ENCODE assay signal across 10 cellular contexts in genomic region chr3:66452247-66453040, GRCh38. TPM values are rescaled to one million over a fixed set of nuclear protein-coding genes. Genes with fewer than 3 reads are reported as not detected.
DNase-seq lines count a peak whose midpoint lies in the region; ATAC-seq lines count a peak whose summit lies in the region.
"Had no signal": no experiment of that assay in that cellular context is flagged by ENCODE, and none has a peak within 500 bp of the region (broad histone marks: within the 10 kb centered on the region; RNA-seq: fewer than 3 reads in every experiment).

No MANE protein-coding gene starts in this region.

- H3K4me1 ChIP-seq in Karpas-422 (ENCODE audit: low read length) (peaks cover 97% of the 10 kb centered on the region), right cardiac atrium (ENCODE audit: control insufficient read depth, insufficient read depth, low read length) (peaks cover 35% of the 10 kb centered on the region), stomach smooth muscle (ENCODE audit: control insufficient read depth, insufficient read depth, low read length) (peaks cover 92% of the 10 kb centered on the region)

- H3K36me3 Mint-ChIP-seq in activated T-helper 17 cell treated with anti-CD3 and anti-CD28 coated beads, Interleukin-2, amount 50 U/mL, for 72 hours (ENCODE audit: low read depth) = peaks cover 99% of the 10 kb centered on the region

- no peak for DNase-seq in Karpas-422
- DNase-seq in right cardiac atrium = peak in 2 of 3 donors; percentile 74 to 79
- DNase-seq in NCI-H2029 treated with DMSO at 0.1 percent for 48 hours (lab: John Stamatoyannopoulos, UW) = no peak
- no peak for DNase-seq in T-helper 2 cell
- DNase-seq: CD4-positive, alpha-beta memory T cell; PC-9 had no signal

- no peaks in the 10 kb centered on the region for H3K9me3 Mint-ChIP-seq in activated T-helper 17 cell treated with anti-CD3 and anti-CD28 coated beads, Interleukin-2, amount 50 U/mL, for 72 hours
- H3K9me3 Mint-ChIP-seq: CD4-positive, alpha-beta memory T cell had no signal

- peaks cover 62% of the 10 kb centered on the region for H3K79me2 ChIP-seq in Karpas-422 (ENCODE audit: low read length)

- H3K36me3 ChIP-seq in Karpas-422 (ENCODE audit: insufficient read depth, low read length) = peaks cover 4% of the 10 kb centered on the region; the same call in 1 of the 2 replicates
- H3K36me3 ChIP-seq in stomach smooth muscle (ENCODE audit: control insufficient read depth in 2 of 2, insufficient read depth in 2 of 2, low read length in 2 of 2) = peaks cover 2 to 4% of the 10 kb centered on the region in 2 donors

- peak overlapping the region; percentile 42 for H3K4me2 ChIP-seq in Karpas-422 (ENCODE audit: low read depth, low read length, poor library complexity, severe bottlenecking)
- H3K4me2 ChIP-seq: PC-9 had no signal

- no peak for ATAC-seq in activated T-helper 17 cell treated with anti-CD3 and anti-CD28 coated beads, Interleukin-2, amount 50 U/mL, for 72 hours (replicated peaks)
- ATAC-seq in right cardiac atrium (peak; percentile 30 to 31), GM21381 (IDR thresholded peaks at IDR 0.05; ENCODE audit: unreplicated experiment) (no peak), GM21447 (IDR thresholded peaks at IDR 0.05; ENCODE audit: unreplicated experiment) (no peak)

- no peaks in the 10 kb centered on the region for H3K27me3 Mint-ChIP-seq in activated T-helper 17 cell treated with anti-CD3 and anti-CD28 coated beads, Interleukin-2, amount 50 U/mL, for 72 hours
- H3K27me3 Mint-ChIP-seq: CD4-positive, alpha-beta memory T cell had no signal

- H3K27ac ChIP-seq in Karpas-422 (ENCODE audit: low read length) (peak overlapping the region; percentile 89), right cardiac atrium (ENCODE audit: low read length) (no peak overlapping the region), stomach smooth muscle (ENCODE audit: low read length) (peak overlapping the region; percentile 82)
- H3K27ac ChIP-seq: PC-9 had no signal

- H3K27ac Mint-ChIP-seq in activated T-helper 17 cell treated with anti-CD3 and anti-CD28 coated beads, Interleukin-2, amount 50 U/mL, for 72 hours = peak overlapping the region; percentile 80

- H2AFZ ChIP-seq in Karpas-422 (ENCODE audit: low read length) = no peak overlapping the region
- H2AFZ ChIP-seq: PC-9 had no signal

- H3K27me3 ChIP-seq in Karpas-422 (ENCODE audit: low read length) = no peaks in the 10 kb centered on the region
- no peaks in the 10 kb centered on the region for H3K27me3 ChIP-seq in right cardiac atrium (ENCODE audit: control insufficient read depth, insufficient read depth)
- H3K27me3 ChIP-seq in stomach smooth muscle (ENCODE audit: control insufficient read depth in 1 of 2, insufficient read depth in 2 of 2, low read length in 2 of 2) = no peaks in the 10 kb centered on the region

- H3K9me3 ChIP-seq in Karpas-422 (ENCODE audit: low read length) = no peaks in the 10 kb centered on the region
- H3K9me3 ChIP-seq in right cardiac atrium (ENCODE audit: control insufficient read depth, low read length) = no peaks in the 10 kb centered on the region
- H3K9me3 ChIP-seq in stomach smooth muscle (ENCODE audit: control insufficient read depth in 2 of 2, low read length in 2 of 2) = no peaks in the 10 kb centered on the region

- intact Hi-C loops in right cardiac atrium (cut with DNase I) = no loop called here

- 28% methylated on average over 8 of the region's 8 CpGs for WGBS in right cardiac atrium

- H3K4me1 Mint-ChIP-seq in activated T-helper 17 cell treated with anti-CD3 and anti-CD28 coated beads, Interleukin-2, amount 50 U/mL, for 72 hours = peaks cover 28% of the 10 kb centered on the region

- H4K20me1 ChIP-seq in Karpas-422 (ENCODE audit: insufficient read depth, low read depth, low read length) = no peaks in the 10 kb centered on the region

- H3K9me2 ChIP-seq in Karpas-422 (replicated peaks; ENCODE audit: insufficient read depth, low read length) = no peaks in the 10 kb centered on the region

- H3K4me3 ChIP-seq in Karpas-422 (ENCODE audit: low read length) (no peak overlapping the region), right cardiac atrium (ENCODE audit: low read length) (no peak overlapping the region), stomach smooth muscle (ENCODE audit: low read length in 2 of 2) (peak overlapping the region; percentile 15 to 24)
- H3K4me3 ChIP-seq: PC-9 had no signal

- H3K9ac ChIP-seq in Karpas-422 (ENCODE audit: low read length) = peak overlapping the region; percentile 62
- no peak overlapping the region for H3K9ac ChIP-seq in stomach smooth muscle (ENCODE audit: low read length in 2 of 2)

- H3K4me3 Mint-ChIP-seq in activated T-helper 17 cell treated with anti-CD3 and anti-CD28 coated beads, Interleukin-2, amount 50 U/mL, for 72 hours = no peak overlapping the region
- H3K4me3 Mint-ChIP-seq: CD4-positive, alpha-beta memory T cell had no signal

RNA-seq across cellular contexts. Expression of gene LRIG1, which starts 48.4 kb away (rescaled TPM):
- total RNA-seq in Karpas-422 (2014; rRNA removed; shearing (Covaris generic); ENCODE audit: low replicate concordance) = 52.4 and 75.4 TPM in 2 replicates
- 10 to 100 TPM; 43.3 to 54.1 TPM for total RNA-seq in activated T-helper 17 cell treated with anti-CD3 and anti-CD28 coated beads, Interleukin-2, amount 50 U/mL, for 72 hours
- total RNA-seq in right cardiac atrium = 100 to 1,000 TPM; 103 to 140 (median 122) TPM
- 80.2 TPM for polyA plus RNA-seq in right cardiac atrium
- total RNA-seq: PC-9 had no signal

Comparison
In these comparisons a context has a peak if more than half of its experiments do, and no peak if none do; other contexts are left out.
1. DNase-seq: peak in right cardiac atrium (2 of 3); none in Karpas-422 (single experiment), NCI-H2029 treated with DMSO at 0.1 percent for 48 hours (single experiment) and T-helper 2 cell (0 of 5).
2. H3K4me3 ChIP-seq: peak in stomach smooth muscle (2 of 2); none in Karpas-422 (single experiment) and right cardiac atrium (single experiment).
3. ATAC-seq: peak in right cardiac atrium (2 of 2); none in activated T-helper 17 cell treated with anti-CD3 and anti-CD28 coated beads, Interleukin-2, amount 50 U/mL, for 72 hours (single experiment), GM21381 (single experiment) and GM21447 (single experiment).